ENCODE assay signal across 35 cellular contexts in the genomic region with DNA sequence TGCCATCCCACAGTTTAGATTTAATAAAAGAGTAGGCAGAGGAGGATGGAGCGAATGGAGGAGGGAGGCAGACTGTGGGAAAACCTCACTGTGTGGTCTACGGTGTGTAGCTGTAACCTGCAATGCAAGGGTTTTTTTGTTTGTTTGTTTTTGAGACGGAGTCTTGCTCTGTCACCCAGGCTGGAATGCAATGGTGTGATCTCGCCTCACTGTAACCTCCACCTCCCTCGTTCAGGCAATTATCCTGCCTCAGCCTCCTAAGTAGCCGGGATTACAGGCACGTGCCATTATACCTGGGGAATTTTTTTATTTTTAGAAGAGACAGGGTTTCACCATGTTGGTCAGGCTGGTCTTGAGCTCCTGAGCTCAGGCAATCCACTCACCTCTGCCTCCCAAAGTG.
"Had no signal": no experiment of that assay in that cellular context is flagged by ENCODE, and none has a peak within 500 bp of the region (broad histone marks: within the 10 kb centered on the region; RNA-seq: fewer than 3 reads in every experiment).

No MANE protein-coding gene starts in this region.

- H3K27me3 Mint-ChIP-seq: activated CD4-positive, alpha-beta memory T cell treated with anti-CD3 and anti-CD28 coated beads for 36 hours; activated CD4-positive, alpha-beta T cell treated with anti-CD3 and anti-CD28 coated beads for 36 hours; activated CD4-positive, alpha-beta T cell treated with anti-CD3 and anti-CD28 coated beads, Interleukin-2, amount 10 ng/mL, durations not matched to agents 24 days and 14 days; activated CD8-positive, alpha-beta memory T cell treated with anti-CD3 and anti-CD28 coated beads, Interleukin-2, amount 10 ng/mL, durations not matched to agents 7 days and 5 days; activated naive CD4-positive, alpha-beta T cell treated with anti-CD3 and anti-CD28 coated beads, Interleukin-2, amount 50 U/mL, for 24 hours; activated naive CD8-positive, alpha-beta T cell treated with anti-CD3 and anti-CD28 coated beads for 36 hours; activated naive CD8-positive, alpha-beta T cell treated with anti-CD3 and anti-CD28 coated beads, Interleukin-2, amount 50 U/mL, for 24 hours had no signal

- H3K9me3 ChIP-seq: adrenal gland, body of pancreas, esophagus muscularis mucosa, gastrocnemius medialis, heart left ventricle had no signal

- H3K9me3 Mint-ChIP-seq: activated naive CD4-positive, alpha-beta T cell treated with anti-CD3 and anti-CD28 coated beads for 36 hours; activated naive CD4-positive, alpha-beta T cell treated with anti-CD3 and anti-CD28 coated beads, Interleukin-2, amount 50 U/mL, for 24 hours; activated naive CD8-positive, alpha-beta T cell treated with anti-CD3 and anti-CD28 coated beads for 36 hours; activated naive CD8-positive, alpha-beta T cell treated with anti-CD3 and anti-CD28 coated beads, Interleukin-2, amount 50 U/mL, for 24 hours; activated T-helper 1 cell treated with anti-CD3 and anti-CD28 coated beads, Interleukin-12 subunit alpha, Interleukin-12 subunit beta, Interleukin-2, Interleukin-4 antibody, amounts not matched to agents 30 ng/mL and 10 ng/mL and 1 ng/mL, durations not matched to agents 14 hours and 24 hours and 36 hours; activated T-helper 2 cell treated with anti-CD3 and anti-CD28 coated beads, Interferon-gamma antibody, Interleukin-2, Interleukin-4, amounts not matched to agents 10 μg/mL and 5 μg/mL and 100 μg/mL, durations not matched to agents 14 hours and 24 hours and 36 hours; effector memory CD8-positive, alpha-beta T cell; T-helper 1 cell treated with Interleukin-12 subunit alpha and Interleukin-12 subunit beta and Interleukin-4 antibody, amounts not matched to agents 30 μg/mL and 1 μg/mL, for 36 hours had no signal

- H3K4me3 ChIP-seq: adrenal gland, body of pancreas, esophagus muscularis mucosa, gastrocnemius medialis, heart left ventricle had no signal

- H3K4me1 Mint-ChIP-seq: activated CD8-positive, alpha-beta memory T cell treated with anti-CD3 and anti-CD28 coated beads, Interleukin-2, amount 10 ng/mL, durations not matched to agents 7 days and 5 days; activated naive CD8-positive, alpha-beta T cell treated with anti-CD3 and anti-CD28 coated beads for 36 hours had no signal

- DNase-seq: activated CD4-positive, alpha-beta memory T cell treated with anti-CD3 and anti-CD28 coated beads for 36 hours; activated CD4-positive, alpha-beta T cell treated with anti-CD3 and anti-CD28 coated beads for 36 hours; activated CD4-positive, alpha-beta T cell treated with anti-CD3 and anti-CD28 coated beads, Interleukin-2, amount 10 ng/mL, durations not matched to agents 24 days and 14 days; activated CD4-positive, CD25-positive, alpha-beta regulatory T cell; activated CD4-positive, CD25-positive, alpha-beta regulatory T cell treated with anti-CD3 and anti-CD28 coated beads, Interleukin-2, amount 50 U/mL, for 72 hours; activated CD8-positive, alpha-beta memory T cell treated with anti-CD3 and anti-CD28 coated beads, Interleukin-2, amount 10 ng/mL, durations not matched to agents 7 days and 5 days; activated CD8-positive, alpha-beta memory T cell treated with anti-CD3 and anti-CD28 coated beads, Interleukin-2, amount 50 U/mL, for 4 hours; activated CD8-positive, alpha-beta T cell treated with anti-CD3 and anti-CD28 coated beads, Interleukin-2, amount 10 ng/mL, durations not matched to agents 7 days and 5 days; activated effector memory CD4-positive, alpha-beta T cell treated with anti-CD3 and anti-CD28 coated beads, Interleukin-2, amount 50 U/mL, for 16 hours; activated naive CD4-positive, alpha-beta T cell treated with anti-CD3 and anti-CD28 coated beads for 36 hours; activated naive CD8-positive, alpha-beta T cell treated with anti-CD3 and anti-CD28 coated beads for 36 hours; activated naive CD8-positive, alpha-beta T cell treated with anti-CD3 and anti-CD28 coated beads, Interleukin-2, amount 50 U/mL, for 24 hours; activated T-cell treated with anti-CD3 and anti-CD28 coated beads, Interleukin-2, amount 50 U/mL, for 1 hour; activated T-cell treated with anti-CD3 and anti-CD28 coated beads, Interleukin-2, amount 50 U/mL, for 48 hours; adrenal gland; amygdala; aorta; body of pancreas; caudate nucleus; cortex of kidney; dermis blood vessel endothelial cell; effector CD4-positive, alpha-beta T cell; effector memory CD8-positive, alpha-beta T cell; erythroblast; gastrocnemius medialis; glutamatergic neuron; heart left ventricle; T1000 had no signal

- H3K36me3 Mint-ChIP-seq: activated CD4-positive, alpha-beta memory T cell treated with anti-CD3 and anti-CD28 coated beads for 36 hours; activated CD8-positive, alpha-beta memory T cell treated with anti-CD3 and anti-CD28 coated beads, Interleukin-2, amount 10 ng/mL, durations not matched to agents 7 days and 5 days; activated naive CD4-positive, alpha-beta T cell treated with anti-CD3 and anti-CD28 coated beads, Interleukin-2, amount 50 U/mL, for 24 hours; activated naive CD8-positive, alpha-beta T cell treated with anti-CD3 and anti-CD28 coated beads for 36 hours had no signal

- H3K4me3 Mint-ChIP-seq: activated CD4-positive, alpha-beta memory T cell treated with anti-CD3 and anti-CD28 coated beads for 36 hours; activated CD4-positive, alpha-beta T cell treated with anti-CD3 and anti-CD28 coated beads for 36 hours; activated CD4-positive, alpha-beta T cell treated with anti-CD3 and anti-CD28 coated beads, Interleukin-2, amount 10 ng/mL, durations not matched to agents 24 days and 14 days; activated CD8-positive, alpha-beta memory T cell treated with anti-CD3 and anti-CD28 coated beads, Interleukin-2, amount 10 ng/mL, durations not matched to agents 7 days and 5 days; activated CD8-positive, alpha-beta T cell treated with anti-CD3 and anti-CD28 coated beads, Interleukin-2, amount 10 ng/mL, durations not matched to agents 7 days and 5 days; activated naive CD4-positive, alpha-beta T cell treated with anti-CD3 and anti-CD28 coated beads for 36 hours; activated naive CD4-positive, alpha-beta T cell treated with anti-CD3 and anti-CD28 coated beads, Interleukin-2, amount 50 U/mL, for 24 hours; activated naive CD8-positive, alpha-beta T cell treated with anti-CD3 and anti-CD28 coated beads for 36 hours; activated naive CD8-positive, alpha-beta T cell treated with anti-CD3 and anti-CD28 coated beads, Interleukin-2, amount 50 U/mL, for 24 hours; activated T-helper 1 cell treated with anti-CD3 and anti-CD28 coated beads, Interleukin-12 subunit alpha, Interleukin-12 subunit beta, Interleukin-2, Interleukin-4 antibody, amounts not matched to agents 30 ng/mL and 10 ng/mL and 1 ng/mL, durations not matched to agents 14 hours and 24 hours and 36 hours; effector memory CD8-positive, alpha-beta T cell; T-helper 1 cell treated with Interleukin-12 subunit alpha and Interleukin-12 subunit beta and Interleukin-4 antibody, amounts not matched to agents 30 μg/mL and 1 μg/mL, for 36 hours had no signal

- H3K27ac Mint-ChIP-seq: activated CD4-positive, alpha-beta memory T cell treated with anti-CD3 and anti-CD28 coated beads for 36 hours; activated CD4-positive, alpha-beta T cell treated with anti-CD3 and anti-CD28 coated beads for 36 hours; activated CD4-positive, alpha-beta T cell treated with anti-CD3 and anti-CD28 coated beads, Interleukin-2, amount 10 ng/mL, durations not matched to agents 24 days and 14 days; activated CD8-positive, alpha-beta memory T cell treated with anti-CD3 and anti-CD28 coated beads, Interleukin-2, amount 10 ng/mL, durations not matched to agents 7 days and 5 days; activated CD8-positive, alpha-beta T cell treated with anti-CD3 and anti-CD28 coated beads, Interleukin-2, amount 10 ng/mL, durations not matched to agents 7 days and 5 days; activated naive CD4-positive, alpha-beta T cell treated with anti-CD3 and anti-CD28 coated beads for 36 hours; activated naive CD4-positive, alpha-beta T cell treated with anti-CD3 and anti-CD28 coated beads, Interleukin-2, amount 50 U/mL, for 24 hours; activated naive CD8-positive, alpha-beta T cell treated with anti-CD3 and anti-CD28 coated beads for 36 hours; activated naive CD8-positive, alpha-beta T cell treated with anti-CD3 and anti-CD28 coated beads, Interleukin-2, amount 50 U/mL, for 24 hours; activated T-helper 1 cell treated with anti-CD3 and anti-CD28 coated beads, Interleukin-12 subunit alpha, Interleukin-12 subunit beta, Interleukin-2, Interleukin-4 antibody, amounts not matched to agents 30 ng/mL and 10 ng/mL and 1 ng/mL, durations not matched to agents 14 hours and 24 hours and 36 hours; activated T-helper 2 cell treated with anti-CD3 and anti-CD28 coated beads, Interferon-gamma antibody, Interleukin-2, Interleukin-4, amounts not matched to agents 10 μg/mL and 5 μg/mL and 100 μg/mL, durations not matched to agents 14 hours and 24 hours and 36 hours; effector memory CD8-positive, alpha-beta T cell; T-helper 1 cell treated with Interleukin-12 subunit alpha and Interleukin-12 subunit beta and Interleukin-4 antibody, amounts not matched to agents 30 μg/mL and 1 μg/mL, for 36 hours had no signal

- H3K27me3 ChIP-seq: adrenal gland, body of pancreas, esophagus muscularis mucosa, foreskin keratinocyte, gastrocnemius medialis, heart left ventricle had no signal

- H3K27ac ChIP-seq: adrenal gland, body of pancreas, esophagus muscularis mucosa, foreskin keratinocyte, gastrocnemius medialis, heart left ventricle had no signal

- H3K4me1 ChIP-seq: adrenal gland, esophagus muscularis mucosa, foreskin keratinocyte, gastrocnemius medialis had no signal

- ATAC-seq: activated CD4-positive, alpha-beta T cell treated with anti-CD3 and anti-CD28 coated beads for 36 hours; activated CD8-positive, alpha-beta memory T cell treated with anti-CD3 and anti-CD28 coated beads, Interleukin-2, amount 10 ng/mL, durations not matched to agents 7 days and 5 days; activated CD8-positive, alpha-beta T cell treated with anti-CD3 and anti-CD28 coated beads, Interleukin-2, amount 10 ng/mL, durations not matched to agents 7 days and 5 days; activated naive CD8-positive, alpha-beta T cell treated with anti-CD3 and anti-CD28 coated beads, Interleukin-2, amount 50 U/mL, for 24 hours; body of pancreas; effector memory CD8-positive, alpha-beta T cell; foreskin keratinocyte; gastrocnemius medialis; heart left ventricle had no signal

- FAIRE-seq: colon had no signal

- H3K36me3 ChIP-seq: adrenal gland, esophagus muscularis mucosa, gastrocnemius medialis, heart left ventricle had no signal
